In genomic region chr13:73189365-73189764, GRCh38 we compare ENCODE assay signal across 15 cellular contexts.
"Had no signal": no experiment of that assay in that cellular context is flagged by ENCODE, and none has a peak within 500 bp of the region (broad histone marks: within the 10 kb centered on the region; RNA-seq: fewer than 3 reads in every experiment).

No MANE protein-coding gene starts in this region.

- H3K4me3 ChIP-seq: colonic mucosa, pancreas, skin epidermis, tibial artery had no signal

- H3K9me3 ChIP-seq: colonic mucosa, pancreas, tibial artery had no signal

- H3K36me3 ChIP-seq: colonic mucosa, pancreas, tibial artery had no signal

- H3K27me3 ChIP-seq: colonic mucosa, pancreas, tibial artery had no signal

- ATAC-seq: activated CD4-positive, alpha-beta T cell treated with anti-CD3 and anti-CD28 coated beads for 36 hours; activated T-cell treated with anti-CD3 and anti-CD28 coated beads, Interleukin-2, amount 50 U/mL, for 72 hours; pancreas; stimulated activated effector memory CD8-positive, alpha-beta T cell treated with anti-CD3 and anti-CD28 coated beads, Interleukin-12 subunit alpha, Interleukin-12 subunit beta, amount 100 ng/mL, for 72 hours had no signal

- H3K27ac ChIP-seq: colonic mucosa, pancreas, tibial artery had no signal

- FAIRE-seq: astrocyte had no signal

- DNase-seq: activated CD4-positive, alpha-beta memory T cell treated with anti-CD3 and anti-CD28 coated beads, Interleukin-2, amount 10 ng/mL, durations not matched to agents 7 days and 5 days; activated CD4-positive, alpha-beta T cell treated with anti-CD3 and anti-CD28 coated beads for 36 hours; activated CD8-positive, alpha-beta memory T cell treated with anti-CD3 and anti-CD28 coated beads, Interleukin-2, amount 50 U/mL, for 4 hours; activated gamma-delta T cell treated with Interleukin-2 at 50 U/mL for 16 hours; activated naive CD8-positive, alpha-beta T cell treated with anti-CD3 and anti-CD28 coated beads, Interleukin-2, amount 10 ng/mL, durations not matched to agents 7 days and 5 days; activated T-cell treated with anti-CD3 and anti-CD28 coated beads, Interleukin-2, amount 50 U/mL, for 72 hours; colonic mucosa; effector CD4-positive, alpha-beta T cell; hypothalamus; pancreas; retina; tibial artery had no signal

- H3K4me1 ChIP-seq: colonic mucosa, tibial artery had no signal
